Comparison of ENCODE assay signal across 15 cellular contexts in the genomic region with DNA sequence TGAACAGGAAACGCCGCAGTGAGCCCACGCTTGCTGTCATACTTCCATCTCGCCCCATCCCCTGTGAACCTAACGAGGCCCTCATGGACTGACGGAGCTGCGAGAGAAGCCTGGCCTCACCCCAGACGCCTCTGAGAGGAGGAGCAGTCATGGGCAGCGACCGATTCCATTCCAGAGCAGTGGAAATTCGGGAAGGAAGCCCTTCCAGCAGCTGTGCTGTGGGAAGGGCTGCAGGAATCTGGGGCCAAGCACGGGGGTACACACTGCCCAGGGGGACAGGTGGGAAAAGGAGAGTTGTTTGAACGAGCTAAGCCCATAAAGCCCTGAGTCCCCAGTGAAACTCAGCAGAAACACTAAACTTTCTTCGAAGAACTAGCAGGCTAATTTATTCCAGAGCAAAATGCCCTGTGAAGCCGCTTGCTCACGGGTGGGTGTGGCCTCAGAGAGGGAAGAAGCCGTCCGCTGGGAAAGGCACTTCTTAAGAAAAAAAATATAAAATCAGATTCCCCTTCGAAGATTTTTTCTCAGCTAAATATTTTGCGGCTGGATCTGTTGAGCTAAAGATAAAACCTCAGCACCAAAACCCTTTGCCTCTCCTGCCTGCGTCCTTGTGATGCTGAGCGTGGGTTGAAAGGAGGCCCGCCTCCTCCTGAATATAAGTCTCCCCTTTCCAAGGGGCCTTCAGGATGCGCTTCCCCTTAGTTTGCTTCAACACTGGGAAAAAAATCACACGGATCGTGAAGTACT. TPM values are rescaled to one million over a fixed set of nuclear protein-coding genes. Genes with fewer than 3 reads are reported as not detected.
A peak's percentile ranks its signal among the peaks of the same experiment; 100 is the strongest.
DNase-seq lines count a peak whose midpoint lies in the region; TF ChIP-seq lines count a peak whose summit lies in the region.
"Had no signal": no experiment of that assay in that cellular context is flagged by ENCODE, and none has a peak within 500 bp of the region (broad histone marks: within the 10 kb centered on the region; RNA-seq: fewer than 3 reads in every experiment).

No MANE protein-coding gene starts in this region.

- H3K79me2 ChIP-seq in PC-9 (ENCODE audit: low read depth): no peaks in the 10 kb centered on the region

- peaks cover 21% of the 10 kb centered on the region for H3K36me3 Mint-ChIP-seq in osteocyte (ENCODE audit: unreplicated experiment)
- peaks cover 44% of the 10 kb centered on the region for H3K36me3 Mint-ChIP-seq in mesothelial cell of epicardium

- no TSS peak for BruUV-seq in PC-9 (replicated peaks; lab: Mats Ljungman, UMichigan)

- H3K36me3 ChIP-seq in HUES64 (ENCODE audit: insufficient read depth, low read length) (0 out of 2 replicates have a peak, but pooled peaks cover 4% of the 10 kb centered on the region), PC-9 (ENCODE audit: low read depth) (peaks cover 33% of the 10 kb centered on the region; the same call in 1 of the 2 replicates)
- H3K36me3 ChIP-seq: colonic mucosa had no signal

- peaks cover 28% of the 10 kb centered on the region for H3K27me3 ChIP-seq in HUES64 (ENCODE audit: insufficient read depth, low read length)
- no peaks in the 10 kb centered on the region for H3K27me3 ChIP-seq in PC-9 (ENCODE audit: insufficient read depth, low read depth)
- H3K27me3 ChIP-seq: colonic mucosa had no signal

- H3K27me3 Mint-ChIP-seq in osteocyte (ENCODE audit: unreplicated experiment) (no peaks in the 10 kb centered on the region), mesothelial cell of epicardium (ENCODE audit: low read depth) (peaks cover 10% of the 10 kb centered on the region)

- no peak for TF ChIP-seq CTCF in AG09309 (IDR thresholded peaks at IDR 0.05; ENCODE audit: control insufficient read depth, insufficient read depth, low read depth, low read length, missing control alignments)
- no peak for TF ChIP-seq CTCF in fibroblast of pulmonary artery (IDR thresholded peaks at IDR 0.05; ENCODE audit: low read length, missing control alignments)
- no peak for TF ChIP-seq CTCF in osteocyte (IDR thresholded peaks at IDR 0.05)
- TF ChIP-seq CTCF in mesothelial cell of epicardium (IDR thresholded peaks at IDR 0.05; ENCODE audit: unreplicated experiment): no peak
- TF ChIP-seq CTCF in PC-9 (conservative IDR thresholded peaks at IDR 0.05): no peak

- H3K4me2 ChIP-seq in PC-9: no peak overlapping the region
- H3K4me2 ChIP-seq: SK-N-SH had no signal

- no peaks in the 10 kb centered on the region for H3K9me3 Mint-ChIP-seq in osteocyte (ENCODE audit: unreplicated experiment)
- peaks cover 17% of the 10 kb centered on the region for H3K9me3 Mint-ChIP-seq in mesothelial cell of epicardium
- H3K9me3 Mint-ChIP-seq: CD8-positive, alpha-beta T cell had no signal

- H3K4me1 Mint-ChIP-seq in osteocyte (ENCODE audit: unreplicated experiment): no peaks in the 10 kb centered on the region
- no peaks in the 10 kb centered on the region for H3K4me1 Mint-ChIP-seq in mesothelial cell of epicardium

- CTCF ChIA-PET in PC-9 (lab: Charles Lee): no interaction called here

- POLR2A ChIA-PET in PC-9 (lab: Charles Lee; ENCODE audit: unreplicated experiment): no interaction called here

- H3K9ac ChIP-seq in HUES64 (ENCODE audit: low read depth, low read length): 0 out of 2 replicates have a peak overlapping the region, but pooled peaks have one; percentile 37
- H3K9ac ChIP-seq: SK-N-SH had no signal

- H3K9me3 ChIP-seq in HUES64 (ENCODE audit: insufficient read depth, low read depth, low read length): peaks cover 6% of the 10 kb centered on the region; the same call in 1 of the 2 replicates
- no peaks in the 10 kb centered on the region for H3K9me3 ChIP-seq in PC-9 (ENCODE audit: insufficient read depth, low read depth)
- H3K9me3 ChIP-seq: colonic mucosa, SK-N-SH had no signal

- H3K4me3 Mint-ChIP-seq in osteocyte (ENCODE audit: unreplicated experiment) (no peak overlapping the region), mesothelial cell of epicardium (no peak overlapping the region)
- H3K4me3 Mint-ChIP-seq: CD8-positive, alpha-beta T cell had no signal

- H3K9me2 ChIP-seq in PC-9 (ENCODE audit: insufficient read depth): no peaks in the 10 kb centered on the region
- H3K9me2 ChIP-seq: SK-N-SH had no signal

- H3F3A ChIP-seq in PC-9 (ENCODE audit: insufficient read depth, low read depth): peaks cover 13% of the 10 kb centered on the region; the same call in 1 of the 2 replicates

- no peak for DNase-seq in AG09309 (ENCODE audit: low read depth)
- peak; percentile 41 for DNase-seq in fibroblast of pulmonary artery (ENCODE audit: low read depth)
- DNase-seq in osteocyte (ENCODE audit: extremely low spot score, unreplicated experiment): peak; percentile 76
- DNase-seq in mesothelial cell of epicardium (ENCODE audit: low spot score in 2 of 2, unreplicated experiment in 2 of 2): no peak
- no peak for DNase-seq in globus pallidus (ENCODE audit: low spot score)
- DNase-seq in PC-9: no peak
- no peak for DNase-seq in NCI-H2196 (lab: John Stamatoyannopoulos, UW; ENCODE audit: unreplicated experiment)
- DNase-seq: activated CD4-positive, CD25-positive, alpha-beta regulatory T cell treated with anti-CD3 and anti-CD28 coated beads, Interleukin-2, amount 50 U/mL, for 72 hours; colonic mucosa; HCEC 1CT; NCI-H1436 treated with DMSO at 0.1 percent for 48 hours; SK-N-SH; stimulated activated CD4-positive, alpha-beta T cell treated with anti-CD3 and anti-CD28 coated beads, Interleukin-15, amount 100 ng/mL, for 24 hours had no signal

- no peaks in the 10 kb centered on the region for H3K4me1 ChIP-seq in HUES64 (ENCODE audit: insufficient read depth, low read length)
- H3K4me1 ChIP-seq in PC-9 (replicated peaks; ENCODE audit: insufficient read depth): no peaks in the 10 kb centered on the region
- H3K4me1 ChIP-seq: colonic mucosa had no signal

- no peak overlapping the region for H2AFZ ChIP-seq in PC-9

- H3K27ac ChIP-seq in HUES64 (ENCODE audit: low read depth, low read length) (no peak overlapping the region), PC-9 (no peak overlapping the region)
- H3K27ac ChIP-seq: colonic mucosa had no signal

- H3K4me3 ChIP-seq in AG09309 (ENCODE audit: control insufficient read depth, low read depth, low read length): peak overlapping the region; percentile 27
- H3K4me3 ChIP-seq in HUES64 (ENCODE audit: low read length): peak overlapping the region; percentile 46
- no peak overlapping the region for H3K4me3 ChIP-seq in fibroblast of pulmonary artery (replicated peaks; ENCODE audit: low read depth, low read length)
- no peak overlapping the region for H3K4me3 ChIP-seq in PC-9
- H3K4me3 ChIP-seq: colonic mucosa had no signal

- WGBS in HUES64: 76% methylated on average over 26 of the region's 26 CpGs

- intact Hi-C loops in PC-9 (cut with micrococcal nuclease; ENCODE audit: unreplicated experiment): loop anchor here (10.0 kb wide), 1 partner anchor 185 kb away; no protein-coding TSS in a partner anchor

- H3K27ac Mint-ChIP-seq in osteocyte (ENCODE audit: unreplicated experiment): no peak overlapping the region
- no peak overlapping the region for H3K27ac Mint-ChIP-seq in mesothelial cell of epicardium
- H3K27ac Mint-ChIP-seq: CD8-positive, alpha-beta T cell had no signal

- peaks cover 11% of the 10 kb centered on the region for H4K20me1 ChIP-seq in PC-9 (ENCODE audit: insufficient read depth)

RNA-seq across cellular contexts. Expression of a gene that starts 38.2 kb away (rescaled TPM):
- polyA plus RNA-seq in HUES64 (2013, experiment 1 of 2): 3.0 TPM
- 3.6 TPM for polyA plus RNA-seq in HUES64 (2013, experiment 2 of 2)
- total RNA-seq in osteocyte: 16.9 and 28.5 TPM in 2 replicates
- 25.9 to 29.8 TPM (median 27.3 TPM) in 3 replicates for total RNA-seq in mesothelial cell of epicardium
- 85.7 and 94.8 TPM in 2 replicates for total RNA-seq in PC-9 (2021)

RNA-seq across cellular contexts. Expression of a gene that starts 40.6 kb away (rescaled TPM):
- 4.3 TPM for polyA plus RNA-seq in HUES64 (2013, experiment 1 of 2)
- polyA plus RNA-seq in HUES64 (2013, experiment 2 of 2): 2.7 TPM
- 3.8 and 5.9 TPM in 2 replicates for total RNA-seq in osteocyte
- 4.3 to 6.2 TPM (median 5.9 TPM) in 3 replicates for total RNA-seq in mesothelial cell of epicardium
- 10.9 and 11.5 TPM in 2 replicates for total RNA-seq in PC-9 (2021)

RNA-seq across cellular contexts. Expression of a gene that starts 48.7 kb away (rescaled TPM):
- 7.3 TPM for polyA plus RNA-seq in HUES64 (2013, experiment 1 of 2)
- polyA plus RNA-seq in HUES64 (2013, experiment 2 of 2): 8.7 TPM
- total RNA-seq in osteocyte: 56.5 and 64.0 TPM in 2 replicates
- total RNA-seq in mesothelial cell of epicardium: 26.4 to 28.3 TPM (median 28.3 TPM) in 3 replicates
- 101 and 125 TPM in 2 replicates for total RNA-seq in PC-9 (2021)

Comparison
In these comparisons a context has a peak if more than half of its experiments do, and no peak if none do; other contexts are left out.
1. DNase-seq: peak in fibroblast of pulmonary artery (single experiment) and osteocyte (single experiment); none in AG09309 (single experiment), mesothelial cell of epicardium (0 of 2), globus pallidus (single experiment), PC-9 (0 of 2) and NCI-H2196 (single experiment).
2. H3K4me3 ChIP-seq: peak in AG09309 (single experiment) and HUES64 (single experiment); none in fibroblast of pulmonary artery (single experiment) and PC-9 (single experiment).